In the genomic region with DNA sequence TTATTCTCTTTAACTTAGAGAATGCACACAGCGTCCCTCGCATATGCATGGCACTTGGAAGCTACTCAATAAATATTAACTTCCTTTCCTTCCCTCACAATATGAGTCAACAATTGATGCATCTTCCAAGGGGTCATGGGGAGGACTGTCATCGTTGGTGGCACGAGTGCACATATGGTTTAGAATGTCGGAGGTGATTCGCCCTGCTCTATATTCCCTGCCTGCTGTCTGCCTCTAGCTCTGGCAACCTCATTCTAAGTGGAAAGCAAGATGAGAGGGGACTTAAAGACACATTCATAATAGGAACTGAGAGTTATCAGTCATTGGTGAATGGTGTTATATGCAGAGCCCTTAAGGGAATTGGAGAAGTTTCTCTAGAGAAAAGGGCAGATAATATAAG, we compare ENCODE assay signal across 21 cellular contexts. TPM values are rescaled to one million over a fixed set of nuclear protein-coding genes. Genes with fewer than 3 reads are reported as not detected.
"Had no signal": no experiment of that assay in that cellular context is flagged by ENCODE, and none has a peak within 500 bp of the region (broad histone marks: within the 10 kb centered on the region; RNA-seq: fewer than 3 reads in every experiment).

No MANE protein-coding gene starts in this region.

- H3K4me3 ChIP-seq: body of pancreas, left lung, spleen, stomach, upper lobe of left lung had no signal

- H3K4me3 Mint-ChIP-seq: activated CD4-positive, alpha-beta memory T cell treated with anti-CD3 and anti-CD28 coated beads, Interleukin-2, amount 10 ng/mL, durations not matched to agents 7 days and 5 days; activated naive CD8-positive, alpha-beta T cell treated with anti-CD3 and anti-CD28 coated beads, Interleukin-2, amount 10 ng/mL, durations not matched to agents 7 days and 5 days; mesothelial cell of epicardium; nephron; T-helper 1 cell treated with Interleukin-12 subunit alpha and Interleukin-12 subunit beta and Interleukin-4 antibody, amounts not matched to agents 30 μg/mL and 1 μg/mL, for 36 hours; WTC11 had no signal

- H3K9me3 Mint-ChIP-seq: activated CD4-positive, alpha-beta memory T cell treated with anti-CD3 and anti-CD28 coated beads, Interleukin-2, amount 10 ng/mL, durations not matched to agents 7 days and 5 days; activated naive CD8-positive, alpha-beta T cell treated with anti-CD3 and anti-CD28 coated beads, Interleukin-2, amount 10 ng/mL, durations not matched to agents 7 days and 5 days; activated T-helper 2 cell treated with anti-CD3 and anti-CD28 coated beads, Interferon-gamma antibody, Interleukin-2, Interleukin-4, amounts not matched to agents 10 μg/mL and 5 μg/mL and 100 μg/mL, durations not matched to agents 14 hours and 24 hours and 36 hours; mesothelial cell of epicardium; nephron; T-helper 1 cell treated with Interleukin-12 subunit alpha and Interleukin-12 subunit beta and Interleukin-4 antibody, amounts not matched to agents 30 μg/mL and 1 μg/mL, for 36 hours; WTC11 had no signal

- H3K9ac ChIP-seq: parathyroid adenoma had no signal

- H2AFZ ChIP-seq: parathyroid adenoma had no signal

- FAIRE-seq: kidney had no signal

- ATAC-seq: body of pancreas, left lung, WTC11 had no signal

- H3K4me1 Mint-ChIP-seq: activated CD4-positive, alpha-beta memory T cell treated with anti-CD3 and anti-CD28 coated beads, Interleukin-2, amount 10 ng/mL, durations not matched to agents 7 days and 5 days; activated naive CD8-positive, alpha-beta T cell treated with anti-CD3 and anti-CD28 coated beads, Interleukin-2, amount 10 ng/mL, durations not matched to agents 7 days and 5 days; mesothelial cell of epicardium; nephron; WTC11 had no signal

- DNase-seq: activated CD4-positive, alpha-beta memory T cell treated with anti-CD3 and anti-CD28 coated beads, Interleukin-2, amount 10 ng/mL, durations not matched to agents 7 days and 5 days; activated CD4-positive, alpha-beta T cell treated with anti-CD3 and anti-CD28 coated beads for 48 hours; activated naive CD4-positive, alpha-beta T cell treated with Interleukin-2 at 50 U/mL for 16 hours; activated naive CD8-positive, alpha-beta T cell treated with anti-CD3 and anti-CD28 coated beads, Interleukin-2, amount 10 ng/mL, durations not matched to agents 7 days and 5 days; activated T-cell treated with anti-CD3 and anti-CD28 coated beads, Interleukin-2, amount 50 U/mL, for 1 hour; body of pancreas; foreskin melanocyte; kidney; left lung; spleen; stimulated activated CD8-positive, alpha-beta memory T cell treated with anti-CD3 and anti-CD28 coated beads, Interleukin-4, amount 100 ng/mL, for 48 hours; stomach; upper lobe of left lung had no signal

- H3K27me3 ChIP-seq: body of pancreas, left lung, spleen, stomach, upper lobe of left lung had no signal

- H3K27me3 Mint-ChIP-seq: activated CD4-positive, alpha-beta memory T cell treated with anti-CD3 and anti-CD28 coated beads, Interleukin-2, amount 10 ng/mL, durations not matched to agents 7 days and 5 days; activated naive CD8-positive, alpha-beta T cell treated with anti-CD3 and anti-CD28 coated beads, Interleukin-2, amount 10 ng/mL, durations not matched to agents 7 days and 5 days had no signal

- H3K4me1 ChIP-seq: body of pancreas, left lung, parathyroid adenoma, spleen, stomach, upper lobe of left lung had no signal

- H3K9me3 ChIP-seq: body of pancreas, left lung, spleen, stomach, upper lobe of left lung had no signal

- H3K36me3 Mint-ChIP-seq: activated naive CD8-positive, alpha-beta T cell treated with anti-CD3 and anti-CD28 coated beads, Interleukin-2, amount 10 ng/mL, durations not matched to agents 7 days and 5 days; WTC11 had no signal

- H3K79me2 ChIP-seq: parathyroid adenoma had no signal

- H3K27ac Mint-ChIP-seq: activated CD4-positive, alpha-beta memory T cell treated with anti-CD3 and anti-CD28 coated beads, Interleukin-2, amount 10 ng/mL, durations not matched to agents 7 days and 5 days; activated naive CD8-positive, alpha-beta T cell treated with anti-CD3 and anti-CD28 coated beads, Interleukin-2, amount 10 ng/mL, durations not matched to agents 7 days and 5 days; activated T-helper 2 cell treated with anti-CD3 and anti-CD28 coated beads, Interferon-gamma antibody, Interleukin-2, Interleukin-4, amounts not matched to agents 10 μg/mL and 5 μg/mL and 100 μg/mL, durations not matched to agents 14 hours and 24 hours and 36 hours; mesothelial cell of epicardium; nephron; T-helper 1 cell treated with Interleukin-12 subunit alpha and Interleukin-12 subunit beta and Interleukin-4 antibody, amounts not matched to agents 30 μg/mL and 1 μg/mL, for 36 hours; WTC11 had no signal

- H3K27ac ChIP-seq: body of pancreas, epithelial cell of prostate, left lung, parathyroid adenoma, spleen, stomach, upper lobe of left lung had no signal

RNA-seq across cellular contexts. Expression of a gene that starts 44.6 kb away (rescaled TPM):
- total RNA-seq: activated naive CD8-positive, alpha-beta T cell treated with anti-CD3 and anti-CD28 coated beads, Interleukin-2, amount 10 ng/mL, durations not matched to agents 7 days and 5 days; dermis microvascular lymphatic vessel endothelial cell had no signal
